32 cellular contexts compared by ENCODE assay signal in the genomic region with DNA sequence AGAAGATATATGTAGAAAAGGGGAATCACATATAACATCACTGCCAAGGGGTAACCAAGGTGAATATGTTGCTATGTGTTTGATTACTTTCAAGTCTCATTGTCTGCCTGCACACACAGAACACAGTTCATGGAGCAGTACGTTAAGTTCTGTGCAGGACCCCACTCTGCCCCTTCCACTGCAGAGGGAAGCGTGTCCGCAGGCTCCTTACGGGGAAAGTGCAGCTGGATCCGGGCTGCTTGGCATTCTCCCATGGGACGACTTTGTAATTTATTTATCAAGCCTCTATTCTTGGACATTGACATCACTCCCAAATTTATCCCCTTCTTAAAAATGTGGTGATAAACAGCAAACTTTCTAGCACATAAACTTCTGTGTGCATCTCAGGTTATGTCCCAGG.
"Had no signal": no experiment of that assay in that cellular context is flagged by ENCODE, and none has a peak within 500 bp of the region (broad histone marks: within the 10 kb centered on the region; RNA-seq: fewer than 3 reads in every experiment).

No MANE protein-coding gene starts in this region.

- H3K4me1 ChIP-seq: adrenal gland, body of pancreas, breast epithelium had no signal

- H3K36me3 ChIP-seq: adrenal gland, brain microvascular endothelial cell, breast epithelium had no signal

- H3K9me3 ChIP-seq: adrenal gland, body of pancreas had no signal

- H3K27me3 ChIP-seq: brain microvascular endothelial cell had no signal

- H3K4me3 ChIP-seq: adrenal gland, body of pancreas, breast epithelium had no signal

- ATAC-seq: activated CD8-positive, alpha-beta T cell treated with anti-CD3 and anti-CD28 coated beads for 36 hours; activated naive CD4-positive, alpha-beta T cell treated with anti-CD3 and anti-CD28 coated beads, Interleukin-2, amount 50 U/mL, for 72 hours; activated T-cell treated with anti-CD3 and anti-CD28 coated beads, Interleukin-2, amount 50 U/mL, for 4 hours; activated T-cell treated with anti-CD3 and anti-CD28 coated beads, Interleukin-2, amount 50 U/mL, for 72 hours; activated T-helper 17 cell treated with anti-CD3 and anti-CD28 coated beads, Interleukin-2, amount 50 U/mL, for 72 hours; body of pancreas; T-cell had no signal

- DNase-seq: activated B cell treated with CpG ODN at 0.5 μM for 24 hours; activated CD4-positive, alpha-beta memory T cell treated with anti-CD3 and anti-CD28 coated beads for 36 hours; activated CD4-positive, alpha-beta T cell treated with anti-CD3 and anti-CD28 coated beads for 4 hours; activated CD4-positive, alpha-beta T cell treated with anti-CD3 and anti-CD28 coated beads, Interleukin-2, amount 10 ng/mL, durations not matched to agents 24 days and 14 days; activated CD4-positive, alpha-beta T cell treated with anti-CD3 and anti-CD28 coated beads, Interleukin-2, amount 50 U/mL, for 1 hour; activated CD4-positive, alpha-beta T cell treated with anti-CD3 and anti-CD28 coated beads, Interleukin-2, amount 50 U/mL, for 4 hours; activated CD4-positive, CD25-positive, alpha-beta regulatory T cell treated with anti-CD3 and anti-CD28 coated beads, Interleukin-2, amount 50 U/mL, for 72 hours; activated CD8-positive, alpha-beta memory T cell treated with anti-CD3 and anti-CD28 coated beads, Interleukin-2, amount 50 U/mL, for 4 hours; activated CD8-positive, alpha-beta T cell treated with anti-CD3 and anti-CD28 coated beads for 36 hours; activated effector memory CD4-positive, alpha-beta T cell treated with anti-CD3 and anti-CD28 coated beads, Interleukin-2, amount 50 U/mL, for 16 hours; activated gamma-delta T cell treated with Interleukin-2 at 50 U/mL for 16 hours; activated naive CD4-positive, alpha-beta T cell; activated naive CD4-positive, alpha-beta T cell treated with anti-CD3 and anti-CD28 coated beads for 36 hours; activated naive CD4-positive, alpha-beta T cell treated with anti-CD3 and anti-CD28 coated beads, Interleukin-2, amount 50 U/mL, for 16 hours; activated naive CD8-positive, alpha-beta T cell treated with anti-CD3 and anti-CD28 coated beads for 36 hours; activated T-cell treated with anti-CD3 and anti-CD28 coated beads for 4 hours; activated T-cell treated with anti-CD3 and anti-CD28 coated beads, Interleukin-2, amount 50 U/mL, for 1 hour; activated T-cell treated with anti-CD3 and anti-CD28 coated beads, Interleukin-2, amount 50 U/mL, for 4 hours; activated T-cell treated with anti-CD3 and anti-CD28 coated beads, Interleukin-2, amount 50 U/mL, for 72 hours; adrenal gland; amniotic stem cell; aorta; body of pancreas; brain microvascular endothelial cell; caudate nucleus; T-cell; T-helper 2 cell; T-helper 9 cell had no signal

- H3K27ac ChIP-seq: adrenal gland, body of pancreas, brain microvascular endothelial cell, breast epithelium, VCaP had no signal
